1 cellular context compared by ENCODE assay signal in the genomic region with DNA sequence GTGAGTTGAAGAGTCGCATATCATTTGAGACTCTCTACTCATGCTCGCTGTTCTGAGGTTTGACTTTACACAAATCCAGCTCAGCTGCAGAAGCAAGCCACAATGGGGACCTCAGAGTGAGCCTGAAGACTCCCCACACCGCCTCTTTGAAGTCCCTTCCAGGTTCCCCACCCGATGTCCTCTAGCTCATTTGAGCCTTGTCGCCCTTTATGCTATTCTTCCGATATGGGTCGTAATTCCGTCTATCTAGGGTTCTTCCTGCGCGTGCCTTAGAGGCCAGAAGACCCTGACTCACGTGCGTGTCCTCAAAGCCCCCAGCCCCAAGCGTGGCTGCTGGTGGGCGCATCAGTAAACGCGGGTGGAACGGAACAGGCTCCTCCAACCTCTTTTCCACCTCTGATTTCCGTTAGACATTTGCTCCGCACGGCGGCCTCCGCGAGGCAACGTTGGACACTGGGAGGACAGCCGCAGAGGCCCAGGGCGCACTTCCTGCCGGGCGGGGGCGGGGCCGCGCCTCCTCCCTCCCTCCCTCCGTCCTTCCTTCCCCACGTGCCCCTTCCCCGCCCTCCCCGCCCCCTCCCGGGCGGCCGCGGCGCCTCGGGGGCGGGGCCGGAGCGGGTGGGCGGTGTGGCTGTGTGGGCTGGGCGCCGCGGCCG.
TF ChIP-seq lines count a peak whose summit lies in the region.

A gene with protein sequence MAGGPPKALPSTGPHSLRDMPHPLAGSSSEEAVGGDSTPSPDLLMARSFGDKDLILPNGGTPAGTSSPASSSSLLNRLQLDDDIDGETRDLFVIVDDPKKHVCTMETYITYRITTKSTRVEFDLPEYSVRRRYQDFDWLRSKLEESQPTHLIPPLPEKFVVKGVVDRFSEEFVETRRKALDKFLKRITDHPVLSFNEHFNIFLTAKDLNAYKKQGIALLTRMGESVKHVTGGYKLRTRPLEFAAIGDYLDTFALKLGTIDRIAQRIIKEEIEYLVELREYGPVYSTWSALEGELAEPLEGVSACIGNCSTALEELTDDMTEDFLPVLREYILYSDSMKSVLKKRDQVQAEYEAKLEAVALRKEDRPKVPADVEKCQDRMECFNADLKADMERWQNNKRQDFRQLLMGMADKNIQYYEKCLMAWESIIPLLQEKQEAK (plus strand): TSS at position 650 of the 656 bp plus-strand sequence. CDS start 242 bp downstream, outside the sequence.

TF ChIP-seq in HepG2, 621 proteins besides CTCF, POLR2A, EP300 and RAD21 (continued from another document and continues in another):
- TF ChIP-seq, protein P1, sequence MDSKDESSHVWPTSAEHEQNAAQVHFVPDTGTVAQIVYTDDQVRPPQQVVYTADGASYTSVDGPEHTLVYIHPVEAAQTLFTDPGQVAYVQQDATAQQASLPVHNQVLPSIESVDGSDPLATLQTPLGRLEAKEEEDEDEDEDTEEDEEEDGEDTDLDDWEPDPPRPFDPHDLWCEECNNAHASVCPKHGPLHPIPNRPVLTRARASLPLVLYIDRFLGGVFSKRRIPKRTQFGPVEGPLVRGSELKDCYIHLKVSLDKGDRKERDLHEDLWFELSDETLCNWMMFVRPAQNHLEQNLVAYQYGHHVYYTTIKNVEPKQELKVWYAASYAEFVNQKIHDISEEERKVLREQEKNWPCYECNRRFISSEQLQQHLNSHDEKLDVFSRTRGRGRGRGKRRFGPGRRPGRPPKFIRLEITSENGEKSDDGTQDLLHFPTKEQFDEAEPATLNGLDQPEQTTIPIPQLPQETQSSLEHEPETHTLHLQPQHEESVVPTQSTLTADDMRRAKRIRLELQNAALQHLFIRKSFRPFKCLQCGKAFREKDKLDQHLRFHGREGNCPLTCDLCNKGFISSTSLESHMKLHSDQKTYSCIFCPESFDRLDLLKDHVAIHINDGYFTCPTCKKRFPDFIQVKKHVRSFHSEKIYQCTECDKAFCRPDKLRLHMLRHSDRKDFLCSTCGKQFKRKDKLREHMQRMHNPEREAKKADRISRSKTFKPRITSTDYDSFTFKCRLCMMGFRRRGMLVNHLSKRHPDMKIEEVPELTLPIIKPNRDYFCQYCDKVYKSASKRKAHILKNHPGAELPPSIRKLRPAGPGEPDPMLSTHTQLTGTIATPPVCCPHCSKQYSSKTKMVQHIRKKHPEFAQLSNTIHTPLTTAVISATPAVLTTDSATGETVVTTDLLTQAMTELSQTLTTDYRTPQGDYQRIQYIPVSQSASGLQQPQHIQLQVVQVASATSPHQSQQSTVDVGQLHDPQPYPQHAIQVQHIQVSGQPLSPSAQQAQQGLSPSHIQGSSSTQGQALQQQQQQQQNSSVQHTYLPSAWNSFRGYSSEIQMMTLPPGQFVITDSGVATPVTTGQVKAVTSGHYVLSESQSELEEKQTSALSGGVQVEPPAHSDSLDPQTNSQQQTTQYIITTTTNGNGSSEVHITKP (CRISPR knock-in tag; IDR thresholded peaks at IDR 0.05; ENCODE audit: low read depth): 0 out of 2 replicates have a peak, but pooled peaks have one; percentile 49
- TF ChIP-seq TBP (CRISPR knock-in tag; IDR thresholded peaks at IDR 0.05) (no peak), MEIS1 (CRISPR knock-in tag; IDR thresholded peaks at IDR 0.05; ENCODE audit: borderline replicate concordance) (peak; percentile 55; the same call in 1 of the 2 replicates), ZNF317 (CRISPR knock-in tag; IDR thresholded peaks at IDR 0.05) (peak; percentile 51; the same call in 1 of the 2 replicates), ZSCAN31 (CRISPR knock-in tag; IDR thresholded peaks at IDR 0.05; ENCODE audit: low read depth) (peak; percentile 44; the same call in 1 of the 2 replicates), ZNF780A (CRISPR knock-in tag; IDR thresholded peaks at IDR 0.05) (no peak), NFIC (IDR thresholded peaks at IDR 0.05; ENCODE audit: low read length) (no peak), ZNF33B (CRISPR knock-in tag; IDR thresholded peaks at IDR 0.05) (no peak), ZFP1 (CRISPR knock-in tag; IDR thresholded peaks at IDR 0.05) (no peak; the same call in 1 of the 2 replicates), HMGA1 (CRISPR knock-in tag; conservative IDR thresholded peaks at IDR 0.05) (no peak), RARA (CRISPR knock-in tag; IDR thresholded peaks at IDR 0.05) (peak; percentile 50), KDM5B (CRISPR knock-in tag; IDR thresholded peaks at IDR 0.05; ENCODE audit: borderline replicate concordance) (peak; percentile 80), ZNF567 (CRISPR knock-in tag; IDR thresholded peaks at IDR 0.05; ENCODE audit: borderline replicate concordance) (no peak), HNRNPUL1 (IDR thresholded peaks at IDR 0.05; ENCODE audit: low read depth, low read length) (no peak), NFE2L1 (CRISPR knock-in tag; IDR thresholded peaks at IDR 0.05; ENCODE audit: borderline replicate concordance) (no peak), KMT2A (CRISPR knock-in tag; IDR thresholded peaks at IDR 0.05) (peak; percentile 81; the same call in 1 of the 2 replicates), NFATC3 (CRISPR knock-in tag; IDR thresholded peaks at IDR 0.05) (no peak), KDM6A (CRISPR knock-in tag; IDR thresholded peaks at IDR 0.05; ENCODE audit: low read depth) (no peak), SNAPC2 (CRISPR knock-in tag; IDR thresholded peaks at IDR 0.05) (no peak)
- TF ChIP-seq, protein P2, sequence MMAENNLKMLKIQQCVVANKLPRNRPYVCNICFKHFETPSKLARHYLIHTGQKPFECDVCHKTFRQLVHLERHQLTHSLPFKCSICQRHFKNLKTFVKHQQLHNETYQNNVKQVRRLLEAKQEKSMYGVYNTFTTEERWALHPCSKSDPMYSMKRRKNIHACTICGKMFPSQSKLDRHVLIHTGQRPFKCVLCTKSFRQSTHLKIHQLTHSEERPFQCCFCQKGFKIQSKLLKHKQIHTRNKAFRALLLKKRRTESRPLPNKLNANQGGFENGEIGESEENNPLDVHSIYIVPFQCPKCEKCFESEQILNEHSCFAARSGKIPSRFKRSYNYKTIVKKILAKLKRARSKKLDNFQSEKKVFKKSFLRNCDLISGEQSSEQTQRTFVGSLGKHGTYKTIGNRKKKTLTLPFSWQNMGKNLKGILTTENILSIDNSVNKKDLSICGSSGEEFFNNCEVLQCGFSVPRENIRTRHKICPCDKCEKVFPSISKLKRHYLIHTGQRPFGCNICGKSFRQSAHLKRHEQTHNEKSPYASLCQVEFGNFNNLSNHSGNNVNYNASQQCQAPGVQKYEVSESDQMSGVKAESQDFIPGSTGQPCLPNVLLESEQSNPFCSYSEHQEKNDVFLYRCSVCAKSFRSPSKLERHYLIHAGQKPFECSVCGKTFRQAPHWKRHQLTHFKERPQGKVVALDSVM (CRISPR knock-in tag; IDR thresholded peaks at IDR 0.05): peak; percentile 99
- TF ChIP-seq, protein P3, sequence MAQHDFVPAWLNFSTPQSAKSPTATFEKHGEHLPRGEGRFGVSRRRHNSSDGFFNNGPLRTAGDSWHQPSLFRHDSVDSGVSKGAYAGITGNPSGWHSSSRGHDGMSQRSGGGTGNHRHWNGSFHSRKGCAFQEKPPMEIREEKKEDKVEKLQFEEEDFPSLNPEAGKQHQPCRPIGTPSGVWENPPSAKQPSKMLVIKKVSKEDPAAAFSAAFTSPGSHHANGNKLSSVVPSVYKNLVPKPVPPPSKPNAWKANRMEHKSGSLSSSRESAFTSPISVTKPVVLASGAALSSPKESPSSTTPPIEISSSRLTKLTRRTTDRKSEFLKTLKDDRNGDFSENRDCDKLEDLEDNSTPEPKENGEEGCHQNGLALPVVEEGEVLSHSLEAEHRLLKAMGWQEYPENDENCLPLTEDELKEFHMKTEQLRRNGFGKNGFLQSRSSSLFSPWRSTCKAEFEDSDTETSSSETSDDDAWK (CRISPR knock-in tag; IDR thresholded peaks at IDR 0.05): no peak
- TF ChIP-seq, protein P4, sequence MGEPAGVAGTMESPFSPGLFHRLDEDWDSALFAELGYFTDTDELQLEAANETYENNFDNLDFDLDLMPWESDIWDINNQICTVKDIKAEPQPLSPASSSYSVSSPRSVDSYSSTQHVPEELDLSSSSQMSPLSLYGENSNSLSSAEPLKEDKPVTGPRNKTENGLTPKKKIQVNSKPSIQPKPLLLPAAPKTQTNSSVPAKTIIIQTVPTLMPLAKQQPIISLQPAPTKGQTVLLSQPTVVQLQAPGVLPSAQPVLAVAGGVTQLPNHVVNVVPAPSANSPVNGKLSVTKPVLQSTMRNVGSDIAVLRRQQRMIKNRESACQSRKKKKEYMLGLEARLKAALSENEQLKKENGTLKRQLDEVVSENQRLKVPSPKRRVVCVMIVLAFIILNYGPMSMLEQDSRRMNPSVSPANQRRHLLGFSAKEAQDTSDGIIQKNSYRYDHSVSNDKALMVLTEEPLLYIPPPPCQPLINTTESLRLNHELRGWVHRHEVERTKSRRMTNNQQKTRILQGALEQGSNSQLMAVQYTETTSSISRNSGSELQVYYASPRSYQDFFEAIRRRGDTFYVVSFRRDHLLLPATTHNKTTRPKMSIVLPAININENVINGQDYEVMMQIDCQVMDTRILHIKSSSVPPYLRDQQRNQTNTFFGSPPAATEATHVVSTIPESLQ (CRISPR knock-in tag; conservative IDR thresholded peaks at IDR 0.05): no peak
- TF ChIP-seq, protein P5, sequence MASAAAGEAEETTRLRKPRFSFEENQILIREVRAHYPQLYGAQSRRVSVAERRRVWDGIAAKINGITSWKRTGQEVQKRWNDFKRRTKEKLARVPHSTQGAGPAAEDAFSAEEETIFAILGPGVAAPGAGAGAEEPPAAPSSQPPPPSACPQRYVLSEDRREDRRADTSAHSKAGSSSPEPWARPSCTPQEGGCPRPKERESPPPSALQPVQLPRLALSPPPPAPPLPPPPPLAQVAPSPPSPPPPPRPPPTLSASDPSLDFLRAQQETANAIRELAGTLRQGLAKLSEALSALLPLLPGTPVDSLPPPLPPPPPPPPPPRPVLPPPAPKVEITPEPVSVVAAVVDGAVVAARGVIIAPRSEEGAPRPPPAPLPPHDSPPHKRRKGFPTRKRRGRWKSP (CRISPR knock-in tag; IDR thresholded peaks at IDR 0.05): no peak
- TF ChIP-seq, protein P6, sequence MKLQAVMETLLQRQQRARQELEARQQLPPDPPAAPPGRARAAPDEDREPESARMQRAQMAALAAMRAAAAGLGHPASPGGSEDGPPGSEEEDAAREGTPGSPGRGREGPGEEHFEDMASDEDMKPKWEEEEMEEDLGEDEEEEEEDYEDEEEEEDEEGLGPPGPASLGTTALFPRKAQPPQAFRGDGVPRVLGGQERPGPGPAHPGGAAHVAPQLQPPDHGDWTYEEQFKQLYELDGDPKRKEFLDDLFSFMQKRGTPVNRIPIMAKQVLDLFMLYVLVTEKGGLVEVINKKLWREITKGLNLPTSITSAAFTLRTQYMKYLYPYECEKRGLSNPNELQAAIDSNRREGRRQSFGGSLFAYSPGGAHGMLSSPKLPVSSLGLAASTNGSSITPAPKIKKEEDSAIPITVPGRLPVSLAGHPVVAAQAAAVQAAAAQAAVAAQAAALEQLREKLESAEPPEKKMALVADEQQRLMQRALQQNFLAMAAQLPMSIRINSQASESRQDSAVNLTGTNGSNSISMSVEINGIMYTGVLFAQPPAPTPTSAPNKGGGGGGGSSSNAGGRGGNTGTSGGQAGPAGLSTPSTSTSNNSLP (IDR thresholded peaks at IDR 0.05; ENCODE audit: low read depth, low read length): no peak
- TF ChIP-seq, protein P7, sequence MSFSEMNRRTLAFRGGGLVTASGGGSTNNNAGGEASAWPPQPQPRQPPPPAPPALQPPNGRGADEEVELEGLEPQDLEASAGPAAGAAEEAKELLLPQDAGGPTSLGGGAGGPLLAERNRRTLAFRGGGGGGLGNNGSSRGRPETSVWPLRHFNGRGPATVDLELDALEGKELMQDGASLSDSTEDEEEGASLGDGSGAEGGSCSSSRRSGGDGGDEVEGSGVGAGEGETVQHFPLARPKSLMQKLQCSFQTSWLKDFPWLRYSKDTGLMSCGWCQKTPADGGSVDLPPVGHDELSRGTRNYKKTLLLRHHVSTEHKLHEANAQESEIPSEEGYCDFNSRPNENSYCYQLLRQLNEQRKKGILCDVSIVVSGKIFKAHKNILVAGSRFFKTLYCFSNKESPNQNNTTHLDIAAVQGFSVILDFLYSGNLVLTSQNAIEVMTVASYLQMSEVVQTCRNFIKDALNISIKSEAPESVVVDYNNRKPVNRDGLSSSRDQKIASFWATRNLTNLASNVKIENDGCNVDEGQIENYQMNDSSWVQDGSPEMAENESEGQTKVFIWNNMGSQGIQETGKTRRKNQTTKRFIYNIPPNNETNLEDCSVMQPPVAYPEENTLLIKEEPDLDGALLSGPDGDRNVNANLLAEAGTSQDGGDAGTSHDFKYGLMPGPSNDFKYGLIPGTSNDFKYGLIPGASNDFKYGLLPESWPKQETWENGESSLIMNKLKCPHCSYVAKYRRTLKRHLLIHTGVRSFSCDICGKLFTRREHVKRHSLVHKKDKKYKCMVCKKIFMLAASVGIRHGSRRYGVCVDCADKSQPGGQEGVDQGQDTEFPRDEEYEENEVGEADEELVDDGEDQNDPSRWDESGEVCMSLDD (CRISPR knock-in tag; IDR thresholded peaks at IDR 0.05; ENCODE audit: borderline replicate concordance): no peak
- TF ChIP-seq, protein P8, sequence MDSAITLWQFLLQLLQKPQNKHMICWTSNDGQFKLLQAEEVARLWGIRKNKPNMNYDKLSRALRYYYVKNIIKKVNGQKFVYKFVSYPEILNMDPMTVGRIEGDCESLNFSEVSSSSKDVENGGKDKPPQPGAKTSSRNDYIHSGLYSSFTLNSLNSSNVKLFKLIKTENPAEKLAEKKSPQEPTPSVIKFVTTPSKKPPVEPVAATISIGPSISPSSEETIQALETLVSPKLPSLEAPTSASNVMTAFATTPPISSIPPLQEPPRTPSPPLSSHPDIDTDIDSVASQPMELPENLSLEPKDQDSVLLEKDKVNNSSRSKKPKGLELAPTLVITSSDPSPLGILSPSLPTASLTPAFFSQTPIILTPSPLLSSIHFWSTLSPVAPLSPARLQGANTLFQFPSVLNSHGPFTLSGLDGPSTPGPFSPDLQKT (CRISPR knock-in tag; IDR thresholded peaks at IDR 0.05; ENCODE audit: borderline replicate concordance): no peak
